Comparison of ENCODE assay signal across 33 cellular contexts in the genomic region with DNA sequence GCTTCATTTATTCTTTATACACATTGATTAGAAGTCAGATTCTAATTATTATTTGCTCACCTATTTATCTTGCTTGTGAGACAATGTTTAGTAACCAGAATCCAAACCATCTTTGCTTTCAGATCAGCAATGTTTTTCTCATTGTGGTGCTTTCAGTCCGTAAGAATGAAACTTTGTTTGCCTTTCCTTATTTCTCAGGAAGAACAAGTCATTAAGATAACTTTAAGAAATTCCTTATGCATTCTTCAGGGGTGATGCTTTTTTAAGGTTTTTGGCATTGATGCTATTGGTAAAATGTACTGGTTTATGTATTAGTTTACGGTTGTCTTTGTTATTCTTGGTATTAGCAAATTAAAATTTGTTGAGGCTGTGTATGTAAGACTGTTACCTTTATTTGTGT.
A peak's percentile ranks its signal among the peaks of the same experiment; 100 is the strongest.
DNase-seq lines count a peak whose midpoint lies in the region; TF ChIP-seq lines count a peak whose summit lies in the region.
"Had no signal": no experiment of that assay in that cellular context is flagged by ENCODE, and none has a peak within 500 bp of the region (broad histone marks: within the 10 kb centered on the region; RNA-seq: fewer than 3 reads in every experiment).

No MANE protein-coding gene starts in this region.

- peaks cover 13 to 17% of the 10 kb centered on the region in 2 experiments for H3K9me3 Mint-ChIP-seq in H9
- H3K9me3 Mint-ChIP-seq: activated T-cell treated with anti-CD3 and anti-CD28 coated beads, Interleukin-2, amount 50 U/mL, for 24 hours; T-helper 1 cell treated with Interleukin-12 subunit alpha and Interleukin-12 subunit beta and Interleukin-4 antibody, amounts not matched to agents 30 μg/mL and 1 μg/mL, for 36 hours had no signal

- H3K9ac ChIP-seq in H9 (ENCODE audit: extremely low read depth, insufficient read length, low read length): no peak overlapping the region

- no peak overlapping the region for H2BK12ac ChIP-seq in H9 (ENCODE audit: insufficient read length, low read depth, low read length)

- WGBS in ovary, 3 donors: 43 to 56% (median 51%) methylated on average over 2 of the region's 2 CpGs
- WGBS in H9 (ENCODE audit: extremely low coverage, insufficient read length, low lambda C conversion rate): 100% methylated on average over 1 of the region's 2 CpGs

- H3K4me1 Mint-ChIP-seq in H9: no peaks in the 10 kb centered on the region
- H3K4me1 Mint-ChIP-seq: CD4-positive, CD25-positive, alpha-beta regulatory T cell; memory B cell; nephron progenitor cell; stimulated activated naive CD8-positive, alpha-beta T cell treated with anti-CD3 and anti-CD28 coated beads, Interleukin-15, amount 100 ng/mL, for 72 hours had no signal

- no peak for TF ChIP-seq POLR2A in ovary (IDR thresholded peaks at IDR 0.05)

- no peak overlapping the region for H4K91ac ChIP-seq in H9 (ENCODE audit: insufficient read length, low read depth, low read length)

- no peak for TF ChIP-seq EP300 in ovary (IDR thresholded peaks at IDR 0.05)

- H3K14ac ChIP-seq in H9 (ENCODE audit: insufficient read depth, low read length): no peak overlapping the region

- no peak overlapping the region for H3K18ac ChIP-seq in H9 (ENCODE audit: insufficient read length, low read depth, low read length)

- in situ Hi-C loops in astrocyte of the spinal cord (cut with HindIII; ENCODE audit: low sequenced_read_pairs): no loop called here

- no peak overlapping the region for H2BK120ac ChIP-seq in H9 (ENCODE audit: low read depth, low read length, poor library complexity, severe bottlenecking)

- no peaks in the 10 kb centered on the region for H4K20me1 ChIP-seq in H9 (ENCODE audit: control insufficient read depth, insufficient read depth, insufficient read length)

- DNase-seq in A172 (ENCODE audit: low spot score) (peak; percentile 10), HS-27A (ENCODE audit: low read depth) (peak; percentile 66), astrocyte of the spinal cord (ENCODE audit: low read depth, low spot score) (peak; percentile 47), hepatic stellate cell (ENCODE audit: low spot score) (peak; percentile 9), ovary (no peak), H9 (no peak), NCI-H1048 (lab: John Stamatoyannopoulos, UW) (no peak), NCI-H187 (lab: John Stamatoyannopoulos, UW) (no peak)
- DNase-seq: activated CD4-positive, CD25-positive, alpha-beta regulatory T cell; activated effector memory CD4-positive, alpha-beta T cell treated with anti-CD3 and anti-CD28 coated beads, Interleukin-2, amount 50 U/mL, for 16 hours; activated T-cell treated with anti-CD3 and anti-CD28 coated beads, Interleukin-2, amount 50 U/mL, for 24 hours; AML-193; aorta; caudate nucleus; CD4-positive, CD25-positive, alpha-beta regulatory T cell; DND-41; esophagus squamous epithelium; KBM-7; left lung; NCI-H1105; NCI-H1930; NCI-H524 treated with DMSO at 0.1 percent for 48 hours; nephron progenitor cell; NK-92 treated with Interleukin-12 subunit alpha and Interleukin-12 subunit beta, amount 100 ng/mL, for 24 hours; PC-9; stimulated activated CD4-positive, alpha-beta T cell treated with anti-CD3 and anti-CD28 coated beads, Interleukin-2, amount 100 ng/mL, for 48 hours; stimulated activated naive CD8-positive, alpha-beta T cell treated with anti-CD3 and anti-CD28 coated beads, Interleukin-15, amount 100 ng/mL, for 72 hours had no signal

- no peak overlapping the region for H4K5ac ChIP-seq in H9 (ENCODE audit: insufficient read length, low read depth, low read length)

- no peak overlapping the region for H2BK20ac ChIP-seq in H9 (ENCODE audit: low read depth, low read length, poor library complexity, severe bottlenecking)

- no peak overlapping the region for H4K8ac ChIP-seq in H9 (replicated peaks; ENCODE audit: insufficient read length, low read depth, low read length)

- no peak overlapping the region for H2BK5ac ChIP-seq in H9 (ENCODE audit: insufficient read length, low read length)

- peaks cover 0 to 8% (median 0%) of the 10 kb centered on the region in 3 experiments; a peak in 2 of 7 replicates for H3K36me3 Mint-ChIP-seq in H9 (ENCODE audit: insufficient read depth in 1 of 3, low read depth in 3 of 3)
- H3K36me3 Mint-ChIP-seq: activated naive CD8-positive, alpha-beta T cell; CD4-positive, CD25-positive, alpha-beta regulatory T cell; memory B cell had no signal

- no peak overlapping the region for H2BK15ac ChIP-seq in H9 (ENCODE audit: low read depth, low read length)

- H2AK5ac ChIP-seq in H9 (ENCODE audit: insufficient read length, low read length): no peak overlapping the region

- no peak overlapping the region for H3K4me2 ChIP-seq in H9 (ENCODE audit: insufficient read depth, insufficient read length, low read length)
- H3K4me2 ChIP-seq: PC-9 had no signal

- no peak overlapping the region for H2AFZ ChIP-seq in H9 (ENCODE audit: low read length)
- H2AFZ ChIP-seq: PC-9 had no signal

- no peak overlapping the region for H3K4me3 Mint-ChIP-seq in H9
- H3K4me3 Mint-ChIP-seq: activated naive CD8-positive, alpha-beta T cell; activated T-cell treated with anti-CD3 and anti-CD28 coated beads, Interleukin-2, amount 50 U/mL, for 24 hours; CD4-positive, CD25-positive, alpha-beta regulatory T cell; memory B cell; nephron progenitor cell; stimulated activated naive CD8-positive, alpha-beta T cell treated with anti-CD3 and anti-CD28 coated beads, Interleukin-15, amount 100 ng/mL, for 72 hours; T-helper 1 cell treated with Interleukin-12 subunit alpha and Interleukin-12 subunit beta and Interleukin-4 antibody, amounts not matched to agents 30 μg/mL and 1 μg/mL, for 36 hours had no signal

- no peak overlapping the region for H3K4ac ChIP-seq in H9 (ENCODE audit: low read depth, low read length)

- no peak overlapping the region for H3K56ac ChIP-seq in H9 (ENCODE audit: insufficient read length, low read depth, low read length)

- no peaks in the 10 kb centered on the region for H3K23me2 ChIP-seq in H9 (ENCODE audit: insufficient read length, low read depth, low read length, poor library complexity, severe bottlenecking)

- H3K27me3 ChIP-seq in ovary: no peaks in the 10 kb centered on the region
- H3K27me3 ChIP-seq in H9 (ENCODE audit: insufficient read depth, low read length): no peaks in the 10 kb centered on the region
- H3K27me3 ChIP-seq: esophagus squamous epithelium, left lung, right atrium auricular region had no signal

- H3K4me1 ChIP-seq in ovary (ENCODE audit: insufficient read depth) (no peaks in the 10 kb centered on the region), H9 (ENCODE audit: insufficient read depth, low read length) (no peaks in the 10 kb centered on the region)
- H3K4me1 ChIP-seq: esophagus squamous epithelium, left lung, right atrium auricular region had no signal

- H3K23ac ChIP-seq in H9 (ENCODE audit: insufficient read length, low read depth, low read length): no peak overlapping the region

- intact Hi-C loops in ovary (cut with DNase I): no loop called here

- H3K27ac Mint-ChIP-seq in H9: no peak overlapping the region
- H3K27ac Mint-ChIP-seq: activated naive CD8-positive, alpha-beta T cell; activated T-cell treated with anti-CD3 and anti-CD28 coated beads, Interleukin-2, amount 50 U/mL, for 24 hours; CD4-positive, CD25-positive, alpha-beta regulatory T cell; memory B cell; nephron progenitor cell; stimulated activated naive CD8-positive, alpha-beta T cell treated with anti-CD3 and anti-CD28 coated beads, Interleukin-15, amount 100 ng/mL, for 72 hours; T-helper 1 cell treated with Interleukin-12 subunit alpha and Interleukin-12 subunit beta and Interleukin-4 antibody, amounts not matched to agents 30 μg/mL and 1 μg/mL, for 36 hours had no signal

- no peak for TF ChIP-seq CTCF in astrocyte of the spinal cord (IDR thresholded peaks at IDR 0.05; ENCODE audit: low read depth, low read length)
- TF ChIP-seq CTCF in ovary (IDR thresholded peaks at IDR 0.05): no peak
- TF ChIP-seq CTCF in H9 (conservative IDR thresholded peaks at IDR 0.05): no peak

- no peak overlapping the region for H3K27ac ChIP-seq in ovary
- H3K27ac ChIP-seq in H9 (ENCODE audit: insufficient read length, low read depth, low read length): no peak overlapping the region
- H3K27ac ChIP-seq: 22Rv1, esophagus squamous epithelium, left lung, PC-9, right atrium auricular region, thoracic aorta had no signal

- H3K79me1 ChIP-seq in H9 (ENCODE audit: insufficient read depth, low read depth, low read length, poor library complexity, severe bottlenecking): no peaks in the 10 kb centered on the region

- H3K79me2 ChIP-seq in H9 (ENCODE audit: insufficient read depth, low read length): no peaks in the 10 kb centered on the region

- H3K9me3 ChIP-seq in ovary (no peaks in the 10 kb centered on the region), H9 (ENCODE audit: control insufficient read depth, low read depth, low read length) (no peaks in the 10 kb centered on the region)
- H3K9me3 ChIP-seq: esophagus squamous epithelium, thoracic aorta had no signal

- H3K36me3 ChIP-seq in ovary: no peaks in the 10 kb centered on the region
- H3K36me3 ChIP-seq: esophagus squamous epithelium, left lung, right atrium auricular region, thoracic aorta had no signal

- no peaks in the 10 kb centered on the region; the same call in 1 of the 2 replicates for H3K27me3 Mint-ChIP-seq in H9 (ENCODE audit: low read depth)
- H3K27me3 Mint-ChIP-seq: activated naive CD8-positive, alpha-beta T cell; activated T-cell treated with anti-CD3 and anti-CD28 coated beads, Interleukin-2, amount 50 U/mL, for 24 hours; CD4-positive, CD25-positive, alpha-beta regulatory T cell; memory B cell; stimulated activated naive CD8-positive, alpha-beta T cell treated with anti-CD3 and anti-CD28 coated beads, Interleukin-15, amount 100 ng/mL, for 72 hours had no signal

- H3K4me3 ChIP-seq in astrocyte of the spinal cord (ENCODE audit: low read depth, low read length) (no peak overlapping the region), ovary (no peak overlapping the region)
- H3K4me3 ChIP-seq: esophagus squamous epithelium, left lung, PC-9, right atrium auricular region, thoracic aorta had no signal

- H3T11ph ChIP-seq in H9 (ENCODE audit: low read length): no peak overlapping the region

Comparison
In these comparisons a context has a peak if more than half of its experiments do, and no peak if none do; other contexts are left out.
1. DNase-seq: peak in A172 (single experiment), HS-27A (single experiment), astrocyte of the spinal cord (single experiment) and hepatic stellate cell (single experiment); none in ovary (0 of 5), H9 (single experiment), NCI-H1048 (single experiment) and NCI-H187 (0 of 2).